ENCODE assay signal across 11 cellular contexts in the genomic region with DNA sequence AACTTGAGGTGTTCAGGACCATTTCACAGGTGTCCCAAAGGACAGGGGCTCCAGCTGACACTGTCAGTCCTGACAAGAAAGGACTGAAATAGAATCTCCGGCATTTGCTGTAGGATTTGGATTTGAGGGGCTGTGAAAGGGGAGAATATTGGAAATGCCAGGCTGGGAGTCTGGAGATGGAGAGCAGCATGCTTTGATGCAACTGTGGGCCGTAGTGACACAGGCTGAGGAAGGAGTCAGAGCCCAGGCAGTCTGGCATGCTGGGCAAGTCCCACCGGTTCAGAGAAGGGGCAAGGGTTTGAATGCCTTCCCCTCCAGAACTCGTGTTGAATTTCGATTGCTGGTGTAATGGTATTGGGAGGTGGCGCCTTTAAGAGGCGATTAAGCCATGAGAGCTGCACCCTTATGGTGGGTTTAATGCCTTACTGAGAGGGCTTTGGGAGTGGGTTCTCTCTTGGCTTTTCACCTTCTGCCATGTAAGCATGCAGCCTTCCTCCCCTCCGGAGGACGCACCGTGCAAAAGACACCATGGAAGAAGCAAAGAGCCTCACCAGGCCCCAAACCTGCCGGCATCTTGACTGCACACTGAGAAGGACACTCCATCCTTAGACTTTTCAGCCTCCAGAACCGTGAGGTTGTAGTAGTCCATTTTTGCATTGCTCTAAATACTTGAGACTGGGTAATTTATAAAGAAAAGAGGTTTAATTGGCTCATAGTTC. TPM values are rescaled to one million over a fixed set of nuclear protein-coding genes. Genes with fewer than 3 reads are reported as not detected.
DNase-seq lines count a peak whose midpoint lies in the region; ATAC-seq and TF ChIP-seq lines count a peak whose summit lies in the region.
"Had no signal": no experiment of that assay in that cellular context is flagged by ENCODE, and none has a peak within 500 bp of the region (broad histone marks: within the 10 kb centered on the region; RNA-seq: fewer than 3 reads in every experiment).

No MANE protein-coding gene starts in this region.

- peaks cover 28% of the 10 kb centered on the region for H3K27me3 Mint-ChIP-seq in activated naive CD8-positive, alpha-beta T cell treated with anti-CD3 and anti-CD28 coated beads for 36 hours
- H3K27me3 Mint-ChIP-seq in glutamatergic neuron (ENCODE audit: unreplicated experiment) = peaks cover 18% of the 10 kb centered on the region
- H3K27me3 Mint-ChIP-seq in WTC11 (ENCODE audit: low read depth) = no peaks in the 10 kb centered on the region

- H3K27me3 ChIP-seq in right atrium auricular region (no peaks in the 10 kb centered on the region), heart right ventricle (no peaks in the 10 kb centered on the region), upper lobe of left lung (no peaks in the 10 kb centered on the region)

- no peaks in the 10 kb centered on the region for H3K36me3 ChIP-seq in right atrium auricular region
- no peaks in the 10 kb centered on the region for H3K36me3 ChIP-seq in heart right ventricle
- no peaks in the 10 kb centered on the region for H3K36me3 ChIP-seq in upper lobe of left lung
- H3K36me3 ChIP-seq: HAP-1 had no signal

- intact Hi-C loops in heart right ventricle (cut with DNase I) = no loop called here

- H3K9me3 Mint-ChIP-seq in activated naive CD8-positive, alpha-beta T cell treated with anti-CD3 and anti-CD28 coated beads for 36 hours = no peaks in the 10 kb centered on the region
- H3K9me3 Mint-ChIP-seq in glutamatergic neuron (ENCODE audit: unreplicated experiment) = peaks cover 29% of the 10 kb centered on the region
- peaks cover under 1% of the 10 kb centered on the region for H3K9me3 Mint-ChIP-seq in WTC11

- ATAC-seq in heart right ventricle (no peak), upper lobe of left lung (ENCODE audit: low FRiP score in 2 of 2) (no peak), WTC11 (no peak)

- TF ChIP-seq CTCF in right atrium auricular region (IDR thresholded peaks at IDR 0.05) (no peak), heart right ventricle (IDR thresholded peaks at IDR 0.05) (no peak), glutamatergic neuron (IDR thresholded peaks at IDR 0.05; ENCODE audit: partially characterized antibody, unreplicated experiment) (no peak), upper lobe of left lung (IDR thresholded peaks at IDR 0.05) (no peak), WTC11 (IDR thresholded peaks at IDR 0.05) (no peak)

- peak overlapping the region; percentile 70 to 78 for H3K27ac ChIP-seq in right atrium auricular region
- H3K27ac ChIP-seq in heart right ventricle = peak overlapping the region in 3 of 10 donors; percentile 13 to 72 (median 70)
- H3K27ac ChIP-seq in upper lobe of left lung = peak overlapping the region in 3 of 4 donors; percentile 36 to 46 (median 44)

- H3K4me1 Mint-ChIP-seq in activated naive CD8-positive, alpha-beta T cell treated with anti-CD3 and anti-CD28 coated beads for 36 hours = peaks cover 16% of the 10 kb centered on the region
- peaks cover 56% of the 10 kb centered on the region for H3K4me1 Mint-ChIP-seq in glutamatergic neuron (ENCODE audit: low read depth, unreplicated experiment)
- peaks cover 17% of the 10 kb centered on the region for H3K4me1 Mint-ChIP-seq in WTC11

- DNase-seq in right atrium auricular region (ENCODE audit: low spot score) = no peak
- DNase-seq in heart right ventricle = no peak
- DNase-seq in activated naive CD8-positive, alpha-beta T cell treated with anti-CD3 and anti-CD28 coated beads for 36 hours = no peak
- no peak for DNase-seq in glutamatergic neuron
- DNase-seq in upper lobe of left lung = no peak
- DNase-seq in D341Med (ENCODE audit: low spot score) = no peak
- DNase-seq in activated effector memory CD4-positive, alpha-beta T cell treated with anti-CD3 and anti-CD28 coated beads, Interleukin-2, amount 50 U/mL, for 16 hours = no peak
- DNase-seq in WTC11 (ENCODE audit: low spot score) = no peak
- DNase-seq: CD8-positive, alpha-beta T cell; NCI-H748 treated with DMSO at 0.1 percent for 48 hours had no signal

- H3K4me1 ChIP-seq in right atrium auricular region (peaks cover 0 to 30% of the 10 kb centered on the region in 2 donors), heart right ventricle (peaks cover 2 to 23% (median 17%) of the 10 kb centered on the region in 9 donors), upper lobe of left lung (peaks cover 9 to 32% (median 16%) of the 10 kb centered on the region in 4 donors)

- peak overlapping the region; percentile 92 for H3K27ac Mint-ChIP-seq in activated naive CD8-positive, alpha-beta T cell treated with anti-CD3 and anti-CD28 coated beads for 36 hours
- H3K27ac Mint-ChIP-seq in glutamatergic neuron (ENCODE audit: unreplicated experiment) (peak overlapping the region; percentile 93), WTC11 (no peak overlapping the region)
- H3K27ac Mint-ChIP-seq: CD8-positive, alpha-beta T cell had no signal

- peaks cover 3% of the 10 kb centered on the region for H3K36me3 Mint-ChIP-seq in activated naive CD8-positive, alpha-beta T cell treated with anti-CD3 and anti-CD28 coated beads for 36 hours
- no peaks in the 10 kb centered on the region for H3K36me3 Mint-ChIP-seq in glutamatergic neuron (ENCODE audit: unreplicated experiment)
- H3K36me3 Mint-ChIP-seq in WTC11 = no peaks in the 10 kb centered on the region
- H3K36me3 Mint-ChIP-seq: CD8-positive, alpha-beta T cell had no signal

- H3K4me3 Mint-ChIP-seq in activated naive CD8-positive, alpha-beta T cell treated with anti-CD3 and anti-CD28 coated beads for 36 hours = peak overlapping the region; percentile 54
- H3K4me3 Mint-ChIP-seq in glutamatergic neuron (ENCODE audit: unreplicated experiment) (peak overlapping the region; percentile 44), WTC11 (no peak overlapping the region)
- H3K4me3 Mint-ChIP-seq: CD8-positive, alpha-beta T cell had no signal

- TF ChIP-seq EP300 in upper lobe of left lung (IDR thresholded peaks at IDR 0.05) = no peak

- no peak for TF ChIP-seq POLR2A in upper lobe of left lung (IDR thresholded peaks at IDR 0.05)

- H3K4me3 ChIP-seq in right atrium auricular region (no peak overlapping the region), heart right ventricle (no peak overlapping the region), upper lobe of left lung (no peak overlapping the region)
- H3K4me3 ChIP-seq: HAP-1 had no signal

- 90 to 91% methylated on average over 12 of the region's 12 CpGs for WGBS in heart right ventricle, 2 donors
- 92 to 93% methylated on average over 11 to 12 of the region's 12 CpGs for WGBS in upper lobe of left lung, 2 donors

- H3K9me3 ChIP-seq in right atrium auricular region (no peaks in the 10 kb centered on the region), heart right ventricle (no peaks in the 10 kb centered on the region), upper lobe of left lung (no peaks in the 10 kb centered on the region)
- H3K9me3 ChIP-seq: HAP-1 had no signal

- CTCF ChIA-PET in WTC11 (lab: Charles Lee) = no interaction called here

- POLR2A ChIA-PET in WTC11 (lab: Charles Lee) = no interaction called here

TF ChIP-seq in WTC11, 78 proteins besides CTCF, POLR2A, EP300 and RAD21:
- TF ChIP-seq, protein P1, sequence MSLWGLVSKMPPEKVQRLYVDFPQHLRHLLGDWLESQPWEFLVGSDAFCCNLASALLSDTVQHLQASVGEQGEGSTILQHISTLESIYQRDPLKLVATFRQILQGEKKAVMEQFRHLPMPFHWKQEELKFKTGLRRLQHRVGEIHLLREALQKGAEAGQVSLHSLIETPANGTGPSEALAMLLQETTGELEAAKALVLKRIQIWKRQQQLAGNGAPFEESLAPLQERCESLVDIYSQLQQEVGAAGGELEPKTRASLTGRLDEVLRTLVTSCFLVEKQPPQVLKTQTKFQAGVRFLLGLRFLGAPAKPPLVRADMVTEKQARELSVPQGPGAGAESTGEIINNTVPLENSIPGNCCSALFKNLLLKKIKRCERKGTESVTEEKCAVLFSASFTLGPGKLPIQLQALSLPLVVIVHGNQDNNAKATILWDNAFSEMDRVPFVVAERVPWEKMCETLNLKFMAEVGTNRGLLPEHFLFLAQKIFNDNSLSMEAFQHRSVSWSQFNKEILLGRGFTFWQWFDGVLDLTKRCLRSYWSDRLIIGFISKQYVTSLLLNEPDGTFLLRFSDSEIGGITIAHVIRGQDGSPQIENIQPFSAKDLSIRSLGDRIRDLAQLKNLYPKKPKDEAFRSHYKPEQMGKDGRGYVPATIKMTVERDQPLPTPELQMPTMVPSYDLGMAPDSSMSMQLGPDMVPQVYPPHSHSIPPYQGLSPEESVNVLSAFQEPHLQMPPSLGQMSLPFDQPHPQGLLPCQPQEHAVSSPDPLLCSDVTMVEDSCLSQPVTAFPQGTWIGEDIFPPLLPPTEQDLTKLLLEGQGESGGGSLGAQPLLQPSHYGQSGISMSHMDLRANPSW (CRISPR knock-in tag; conservative IDR thresholded peaks at IDR 0.05; ENCODE audit: low read depth) = no peak
- TF ChIP-seq ZNF423 (CRISPR knock-in tag; IDR thresholded peaks at IDR 0.05) = no peak

RNA-seq across cellular contexts. Expression of a gene that starts 9.4 kb away (rescaled TPM):
- 100 to 1,000 TPM; 145 to 174 TPM for total RNA-seq in right atrium auricular region
- 100 to 1,000 TPM; 203 to 462 (median 276) TPM for total RNA-seq in heart right ventricle
- polyA plus RNA-seq in heart right ventricle = 100 to 1,000 TPM in 1 of 2 donors, 10 to 100 TPM in 1; 83.1 to 250 TPM
- total RNA-seq in activated naive CD8-positive, alpha-beta T cell treated with anti-CD3 and anti-CD28 coated beads for 36 hours = 10 to 100 TPM; 30.3 to 31.0 TPM
- total RNA-seq in glutamatergic neuron (ENCODE audit: unreplicated experiment) = 295 TPM
- 100 to 1,000 TPM in 3 of 6 donors, 10 to 100 TPM in 3; 59.4 to 128 (median 98.4) TPM for total RNA-seq in upper lobe of left lung
- total RNA-seq in WTC11 (2021) = 44.5 to 48.5 TPM (median 46.3 TPM) in 3 replicates

RNA-seq across cellular contexts. Expression of a gene that starts 43.0 kb away (rescaled TPM):
- total RNA-seq in right atrium auricular region (100 to 1,000 TPM in 1 of 2 donors, 10 to 100 TPM in 1; 75.9 to 116 TPM), heart right ventricle (100 to 1,000 TPM in 3 of 10 donors, 10 to 100 TPM in 7; 54.6 to 141 (median 78.0) TPM), glutamatergic neuron (ENCODE audit: unreplicated experiment) (191 TPM), upper lobe of left lung (100 to 1,000 TPM in 2 of 6 donors, 10 to 100 TPM in 4; 53.7 to 170 (median 81.7) TPM), WTC11 (2021) (41.1 to 56.9 TPM (median 47.4 TPM) in 3 replicates)
- polyA plus RNA-seq in heart right ventricle = 100 to 1,000 TPM; 161 to 167 TPM
- total RNA-seq in activated naive CD8-positive, alpha-beta T cell treated with anti-CD3 and anti-CD28 coated beads for 36 hours = 10 to 100 TPM; 35.2 to 40.2 TPM
